1 cellular context compared by ENCODE assay signal in the genomic region with DNA sequence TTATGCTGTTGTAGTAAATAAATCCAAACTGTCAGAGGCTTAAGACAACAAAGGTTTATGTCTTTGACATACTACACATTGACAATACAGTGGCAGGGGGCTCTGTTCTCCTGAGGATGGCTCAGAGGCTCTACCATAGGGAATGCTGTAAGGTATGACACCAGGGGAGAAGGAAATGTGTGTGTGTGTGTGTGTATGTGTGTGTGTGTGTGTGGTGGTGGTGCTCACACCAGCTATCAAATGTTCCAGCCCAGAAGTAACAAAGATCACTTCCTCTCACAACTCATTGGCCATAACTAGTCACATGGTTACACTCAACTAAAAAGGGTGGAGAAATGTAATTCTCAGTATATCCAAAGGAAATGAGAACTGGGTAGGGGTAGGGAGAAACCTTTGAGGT.
TF ChIP-seq lines count a peak whose summit lies in the region.

No MANE protein-coding gene starts in this region.

TF ChIP-seq in WTC11, 78 proteins besides CTCF, POLR2A, EP300 and RAD21 (continued from another document):
- TF ChIP-seq, protein P1, sequence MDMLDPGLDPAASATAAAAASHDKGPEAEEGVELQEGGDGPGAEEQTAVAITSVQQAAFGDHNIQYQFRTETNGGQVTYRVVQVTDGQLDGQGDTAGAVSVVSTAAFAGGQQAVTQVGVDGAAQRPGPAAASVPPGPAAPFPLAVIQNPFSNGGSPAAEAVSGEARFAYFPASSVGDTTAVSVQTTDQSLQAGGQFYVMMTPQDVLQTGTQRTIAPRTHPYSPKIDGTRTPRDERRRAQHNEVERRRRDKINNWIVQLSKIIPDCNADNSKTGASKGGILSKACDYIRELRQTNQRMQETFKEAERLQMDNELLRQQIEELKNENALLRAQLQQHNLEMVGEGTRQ (CRISPR knock-in tag; IDR thresholded peaks at IDR 0.05), result peak; percentile 36; the same call in 1 of the 2 replicates
